Comparison of ENCODE assay signal across 13 cellular contexts in the genomic region with DNA sequence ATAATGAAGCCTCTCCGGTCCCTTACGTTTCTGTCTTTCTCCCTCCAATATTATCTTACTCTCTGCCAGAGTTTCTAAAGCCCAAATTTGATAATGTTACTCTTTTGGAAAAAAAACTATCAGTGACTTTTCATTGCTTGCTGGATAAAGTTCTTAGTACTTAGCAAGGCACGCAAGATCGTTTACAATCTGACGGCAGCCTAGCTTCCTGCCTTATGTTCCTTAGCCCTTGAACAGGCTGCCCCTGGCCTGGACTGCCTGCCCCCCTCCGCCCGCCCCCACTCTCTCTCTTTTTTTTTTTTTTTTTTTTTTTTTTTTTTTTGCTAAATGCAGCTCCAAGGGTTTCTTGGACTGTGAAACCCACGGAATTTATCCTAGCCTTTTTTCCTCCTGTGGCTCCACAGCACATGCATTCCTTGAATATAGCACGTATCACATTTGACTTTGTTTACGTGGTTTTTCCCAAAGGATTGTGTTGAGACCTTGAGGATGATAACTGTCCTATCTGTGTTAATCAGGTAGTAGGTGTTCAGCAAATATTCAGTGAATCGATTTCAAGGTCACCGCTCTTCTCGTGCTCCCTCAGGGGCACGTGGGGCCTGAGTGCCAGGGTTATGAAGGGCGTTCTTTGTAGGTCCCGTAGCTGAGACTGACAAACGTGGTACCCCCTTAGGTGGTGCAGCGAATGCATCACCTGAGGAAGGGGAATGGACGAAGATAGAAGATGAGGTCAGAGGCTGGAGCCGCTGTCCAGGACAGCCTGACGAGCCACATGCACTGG.
DNase-seq lines count a peak whose midpoint lies in the region; ATAC-seq, FAIRE-seq and TF ChIP-seq lines count a peak whose summit lies in the region.
"Had no signal": no experiment of that assay in that cellular context is flagged by ENCODE, and none has a peak within 500 bp of the region (broad histone marks: within the 10 kb centered on the region; RNA-seq: fewer than 3 reads in every experiment).

No MANE protein-coding gene starts in this region.

- intact Hi-C loops in Right ventricle myocardium inferior (cut with DNase I): no loop called here
- intact Hi-C loops in cardiac septum (cut with DNase I): no loop called here
- intact Hi-C loops in CD8-positive, alpha-beta T cell (cut with DNase I, micrococcal nuclease): no loop called here

- H3K27ac Mint-ChIP-seq in nephron progenitor cell: peak overlapping the region; percentile 98
- no peak overlapping the region for H3K27ac Mint-ChIP-seq in CD8-positive, alpha-beta T cell
- H3K27ac Mint-ChIP-seq: activated CD8-positive, alpha-beta memory T cell treated with anti-CD3 and anti-CD28 coated beads, Interleukin-2, amount 10 ng/mL, durations not matched to agents 7 days and 5 days had no signal

- TF ChIP-seq POLR2A in H54 (IDR thresholded peaks at IDR 0.05; ENCODE audit: low read depth, low read length): no peak

- peaks cover 11% of the 10 kb centered on the region for H3K9me3 Mint-ChIP-seq in nephron progenitor cell
- H3K9me3 Mint-ChIP-seq in CD8-positive, alpha-beta T cell: peaks cover 2% of the 10 kb centered on the region

- peaks cover 3% of the 10 kb centered on the region for H3K27me3 Mint-ChIP-seq in nephron progenitor cell (ENCODE audit: low read depth, poor library complexity)
- peaks cover 2% of the 10 kb centered on the region for H3K27me3 Mint-ChIP-seq in CD8-positive, alpha-beta T cell (ENCODE audit: low read depth)

- ATAC-seq in Right ventricle myocardium inferior: peak; percentile 68
- ATAC-seq in CD8-positive, alpha-beta T cell: no peak
- ATAC-seq: A549; activated CD8-positive, alpha-beta memory T cell treated with anti-CD3 and anti-CD28 coated beads, Interleukin-2, amount 10 ng/mL, durations not matched to agents 7 days and 5 days had no signal

- peak overlapping the region in 1 of 2 donors; percentile 22 for H3K4me3 ChIP-seq in foreskin fibroblast (ENCODE audit: low read depth in 1 of 2, low read length in 2 of 2)
- no peak overlapping the region for H3K4me3 ChIP-seq in CD8-positive, alpha-beta T cell (ENCODE audit: low read depth, low read length)
- H3K4me3 ChIP-seq: A549 had no signal

- CTCF ChIA-PET in CD8-positive, alpha-beta T cell (lab: Charles Lee): no interaction called here

- FAIRE-seq in H54 (lab: Jason Lieb, UNC): no peak
- FAIRE-seq: A549 had no signal

- POLR2A ChIA-PET in CD8-positive, alpha-beta T cell (lab: Charles Lee): no interaction called here

- peaks cover 38% of the 10 kb centered on the region for H3K36me3 Mint-ChIP-seq in nephron progenitor cell (ENCODE audit: low read depth)
- H3K36me3 Mint-ChIP-seq in CD8-positive, alpha-beta T cell: no peaks in the 10 kb centered on the region
- H3K36me3 Mint-ChIP-seq: activated CD8-positive, alpha-beta memory T cell treated with anti-CD3 and anti-CD28 coated beads, Interleukin-2, amount 10 ng/mL, durations not matched to agents 7 days and 5 days had no signal

- H3K9me3 ChIP-seq in CD8-positive, alpha-beta T cell (ENCODE audit: low read length): no peaks in the 10 kb centered on the region
- H3K9me3 ChIP-seq: A549 had no signal

- H3K36me3 ChIP-seq in CD8-positive, alpha-beta T cell (ENCODE audit: insufficient read depth, low read length): no peaks in the 10 kb centered on the region

- TF ChIP-seq CTCF in foreskin fibroblast (IDR thresholded peaks at IDR 0.05; ENCODE audit: low read depth, low read length): no peak
- TF ChIP-seq CTCF in nephron progenitor cell (IDR thresholded peaks at IDR 0.05): no peak
- no peak for TF ChIP-seq CTCF in CD8-positive, alpha-beta T cell (IDR thresholded peaks at IDR 0.05)

- no peak overlapping the region for H3K27ac ChIP-seq in CD8-positive, alpha-beta T cell (ENCODE audit: low read depth, low read length)
- H3K27ac ChIP-seq: A549, epithelial cell of prostate had no signal

- peaks cover 82% of the 10 kb centered on the region for H3K4me1 Mint-ChIP-seq in nephron progenitor cell
- H3K4me1 Mint-ChIP-seq in CD8-positive, alpha-beta T cell (ENCODE audit: low read depth): no peaks in the 10 kb centered on the region
- H3K4me1 Mint-ChIP-seq: activated CD8-positive, alpha-beta memory T cell treated with anti-CD3 and anti-CD28 coated beads, Interleukin-2, amount 10 ng/mL, durations not matched to agents 7 days and 5 days had no signal

- DNase-seq in Right ventricle myocardium inferior (ENCODE audit: missing footprints): no peak
- DNase-seq in cardiac septum (ENCODE audit: low spot score): no peak
- peak; percentile 38 to 47 for DNase-seq in foreskin fibroblast
- no peak for DNase-seq in nephron progenitor cell
- no peak for DNase-seq in EL
- DNase-seq in KG1 (lab: John Stamatoyannopoulos, UW): no peak
- no peak for DNase-seq in CD8-positive, alpha-beta T cell
- DNase-seq in H54 (ENCODE audit: insufficient read length, low spot score): no peak
- DNase-seq: activated CD8-positive, alpha-beta memory T cell treated with anti-CD3 and anti-CD28 coated beads, Interleukin-2, amount 10 ng/mL, durations not matched to agents 7 days and 5 days; KBM-7; NCI-H2029 had no signal

- H3K27me3 ChIP-seq in CD8-positive, alpha-beta T cell (ENCODE audit: insufficient read depth, low read length): no peaks in the 10 kb centered on the region

- H3K4me1 ChIP-seq in CD8-positive, alpha-beta T cell (ENCODE audit: insufficient read depth, low read length): no peaks in the 10 kb centered on the region

- H3K4me3 Mint-ChIP-seq in nephron progenitor cell: peak overlapping the region; percentile 39
- no peak overlapping the region for H3K4me3 Mint-ChIP-seq in CD8-positive, alpha-beta T cell
- H3K4me3 Mint-ChIP-seq: activated CD8-positive, alpha-beta memory T cell treated with anti-CD3 and anti-CD28 coated beads, Interleukin-2, amount 10 ng/mL, durations not matched to agents 7 days and 5 days had no signal

Comparison
In these comparisons a context has a peak if more than half of its experiments do, and no peak if none do; other contexts are left out.
1. DNase-seq: peak in foreskin fibroblast (2 of 2); none in Right ventricle myocardium inferior (single experiment), cardiac septum (single experiment), nephron progenitor cell (single experiment), EL (single experiment), KG1 (single experiment), CD8-positive, alpha-beta T cell (0 of 7) and H54 (single experiment).